In the genomic region with DNA sequence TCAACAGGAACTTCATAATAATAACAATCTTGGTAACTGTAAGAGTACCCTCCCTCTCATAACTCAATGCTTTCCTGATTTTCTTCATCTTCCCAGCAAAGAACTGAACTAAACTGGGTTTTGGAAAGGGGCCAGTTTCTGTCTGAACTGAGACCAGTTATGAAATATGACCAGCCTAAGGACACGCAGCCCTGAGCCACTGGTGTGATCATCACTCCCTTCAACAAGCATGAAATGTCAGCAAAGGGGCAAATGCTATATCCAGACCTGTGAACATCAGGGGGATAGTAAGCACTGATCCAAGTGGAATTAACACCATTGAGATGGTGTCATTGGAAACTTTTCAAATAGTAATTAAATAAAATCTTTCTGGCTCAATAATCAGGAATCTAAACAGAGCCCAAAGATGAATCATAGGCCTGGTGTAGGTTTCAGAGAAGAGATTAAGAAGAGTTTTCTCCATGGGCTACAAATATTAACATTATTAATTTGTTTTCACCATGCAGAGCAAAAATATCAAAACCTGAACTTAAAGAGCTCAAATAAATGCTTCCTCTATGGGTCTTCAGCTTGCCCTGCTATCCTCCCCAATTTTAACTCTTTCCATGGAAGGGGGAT, we compare ENCODE assay signal across 15 cellular contexts.
DNase-seq lines count a peak whose midpoint lies in the region; ATAC-seq, FAIRE-seq and TF ChIP-seq lines count a peak whose summit lies in the region.
"Had no signal": no experiment of that assay in that cellular context is flagged by ENCODE, and none has a peak within 500 bp of the region (broad histone marks: within the 10 kb centered on the region; RNA-seq: fewer than 3 reads in every experiment).

No MANE protein-coding gene starts in this region.

- intact Hi-C loops in left colon (cut with DNase I, micrococcal nuclease), result no loop called here

- 0 out of 2 replicates have a peak, but pooled peaks cover 2% of the 10 kb centered on the region for H3K9me2 ChIP-seq in GM23338 (ENCODE audit: insufficient read depth)

- ATAC-seq in GM23338 (no peak), HG03521 (IDR thresholded peaks at IDR 0.05; ENCODE audit: unreplicated experiment) (no peak), left colon (no peak), HG02759 (IDR thresholded peaks at IDR 0.05; ENCODE audit: unreplicated experiment) (no peak)
- ATAC-seq: T-helper 17 cell had no signal

- H3K4me3 Mint-ChIP-seq in GM23338 (no peak overlapping the region), astrocyte (ENCODE audit: unreplicated experiment) (no peak overlapping the region)
- H3K4me3 Mint-ChIP-seq: T-helper 17 cell had no signal

- no peak overlapping the region for H3K4me2 ChIP-seq in GM23338
- H3K4me2 ChIP-seq in astrocyte (ENCODE audit: low read length), result no peak overlapping the region
- H3K4me2 ChIP-seq: BLaER1 had no signal

- H3K9me3 ChIP-seq in astrocyte (ENCODE audit: insufficient read depth, low read depth, low read length), result no peaks in the 10 kb centered on the region
- H3K9me3 ChIP-seq: BLaER1, ovary had no signal

- DNase-seq in GM23338 (ENCODE audit: low spot score) (no peak), astrocyte (ENCODE audit: low read depth) (peak; percentile 48), foreskin fibroblast (peak; percentile 23 to 44), retinal pigment epithelial cell (ENCODE audit: low read depth) (peak; percentile 29), left colon (no peak)
- DNase-seq in activated CD4-positive, alpha-beta T cell treated with anti-CD3 and anti-CD28 coated beads, Interleukin-2, amount 50 U/mL, for 48 hours, result no peak
- DNase-seq: activated CD4-positive, alpha-beta T cell treated with anti-CD3 and anti-CD28 coated beads, Interleukin-2, amount 50 U/mL, for 4 hours; activated gamma-delta T cell; cortex of kidney; glutamatergic neuron; ovary; T-helper 17 cell had no signal

- H3K27ac Mint-ChIP-seq in GM23338 (no peak overlapping the region), astrocyte (ENCODE audit: unreplicated experiment) (peak overlapping the region; percentile 4)
- H3K27ac Mint-ChIP-seq: T-helper 17 cell had no signal

- H3K4me1 Mint-ChIP-seq in GM23338 (peaks cover 37% of the 10 kb centered on the region), astrocyte (ENCODE audit: low read depth, unreplicated experiment) (peaks cover 44% of the 10 kb centered on the region)
- H3K4me1 Mint-ChIP-seq: T-helper 17 cell had no signal

- 0 out of 2 replicates have a peak overlapping the region, but pooled peaks have one; percentile 10 for H3K27ac ChIP-seq in GM23338 (ENCODE audit: low read depth)
- no peak overlapping the region for H3K27ac ChIP-seq in astrocyte (ENCODE audit: low read depth, low read length)
- H3K27ac ChIP-seq: BLaER1, ovary had no signal

- H3K36me3 Mint-ChIP-seq in GM23338 (ENCODE audit: low read depth), result peaks cover 51% of the 10 kb centered on the region
- H3K36me3 Mint-ChIP-seq in astrocyte (ENCODE audit: low read depth, unreplicated experiment), result peaks cover 14% of the 10 kb centered on the region

- FAIRE-seq in astrocyte (lab: Jason Lieb, UNC), result no peak

- H3K9me3 Mint-ChIP-seq in GM23338 (no peaks in the 10 kb centered on the region), astrocyte (ENCODE audit: unreplicated experiment) (peaks cover 1% of the 10 kb centered on the region)

- H3K79me2 ChIP-seq in GM23338 (replicated peaks; ENCODE audit: insufficient read depth), result peaks cover 100% of the 10 kb centered on the region
- peaks cover 97% of the 10 kb centered on the region for H3K79me2 ChIP-seq in astrocyte (ENCODE audit: insufficient read depth, low read length)

- H3K27me3 ChIP-seq in GM23338 (ENCODE audit: insufficient read depth) (no peaks in the 10 kb centered on the region), astrocyte (ENCODE audit: insufficient read depth, low read length) (no peaks in the 10 kb centered on the region)
- H3K27me3 ChIP-seq: BLaER1, ovary had no signal

- H3K4me3 ChIP-seq in GM23338 (no peak overlapping the region), astrocyte (ENCODE audit: insufficient read depth, low read depth, low read length) (no peak overlapping the region), foreskin fibroblast (ENCODE audit: low read depth in 1 of 2, low read length in 2 of 2) (no peak overlapping the region), retinal pigment epithelial cell (ENCODE audit: low read length) (no peak overlapping the region)
- H3K4me3 ChIP-seq: BLaER1, ovary had no signal

- peaks cover 74% of the 10 kb centered on the region for H4K20me1 ChIP-seq in GM23338 (replicated peaks; ENCODE audit: insufficient read depth)
- peaks cover 93% of the 10 kb centered on the region for H4K20me1 ChIP-seq in astrocyte (ENCODE audit: insufficient read depth, low read length)
- H4K20me1 ChIP-seq: BLaER1 had no signal

- H3K4me1 ChIP-seq in GM23338 (ENCODE audit: insufficient read depth), result peaks cover 29% of the 10 kb centered on the region
- H3K4me1 ChIP-seq in astrocyte (ENCODE audit: insufficient read depth, low read length), result peaks cover 10% of the 10 kb centered on the region
- H3K4me1 ChIP-seq: BLaER1 had no signal

- H3K9ac ChIP-seq in astrocyte (ENCODE audit: low read length), result no peak overlapping the region
- H3K9ac ChIP-seq: BLaER1 had no signal

- H2AFZ ChIP-seq in GM23338, result no peak overlapping the region
- H2AFZ ChIP-seq in astrocyte (ENCODE audit: low read depth, low read length), result no peak overlapping the region

- H3K36me3 ChIP-seq in GM23338 (ENCODE audit: insufficient read depth) (peaks cover 28% of the 10 kb centered on the region), astrocyte (ENCODE audit: insufficient read depth, low read length) (peaks cover 7% of the 10 kb centered on the region)
- H3K36me3 ChIP-seq: BLaER1, ovary had no signal

- peaks cover 3% of the 10 kb centered on the region for H3K27me3 Mint-ChIP-seq in GM23338 (ENCODE audit: insufficient read depth, low read depth, poor library complexity)
- no peaks in the 10 kb centered on the region for H3K27me3 Mint-ChIP-seq in astrocyte (ENCODE audit: low read depth, unreplicated experiment)

- no peak for TF ChIP-seq CTCF in GM23338 (conservative IDR thresholded peaks at IDR 0.05; ENCODE audit: low read depth in 2 of 2)
- no peak for TF ChIP-seq CTCF in astrocyte (IDR thresholded peaks at IDR 0.05; ENCODE audit: insufficient read depth, low read depth, low read length)
- no peak for TF ChIP-seq CTCF in foreskin fibroblast (IDR thresholded peaks at IDR 0.05; ENCODE audit: low read depth, low read length)
- no peak for TF ChIP-seq CTCF in retinal pigment epithelial cell (conservative IDR thresholded peaks at IDR 0.05; ENCODE audit: low read depth, low read length)

- H3F3A ChIP-seq in GM23338 (replicated peaks; ENCODE audit: low read depth), result no peaks in the 10 kb centered on the region; the same call in 1 of the 2 replicates

TF ChIP-seq in GM23338, 12 proteins besides CTCF, POLR2A, EP300 and RAD21:
- TF ChIP-seq ZNF114 (CRISPR knock-in tag; IDR thresholded peaks at IDR 0.05), result no peak
- TF ChIP-seq ETS1 (IDR thresholded peaks at IDR 0.05), result no peak
TF ChIP-seq in GM23338: peak in this region for 0.

Comparison
In these comparisons a context has a peak if more than half of its experiments do, and no peak if none do; other contexts are left out.
1. DNase-seq: peak in astrocyte (single experiment), foreskin fibroblast (2 of 2) and retinal pigment epithelial cell (single experiment); none in GM23338 (single experiment), left colon (0 of 2) and activated CD4-positive, alpha-beta T cell treated with anti-CD3 and anti-CD28 coated beads, Interleukin-2, amount 50 U/mL, for 48 hours (0 of 2).